In the genomic region with DNA sequence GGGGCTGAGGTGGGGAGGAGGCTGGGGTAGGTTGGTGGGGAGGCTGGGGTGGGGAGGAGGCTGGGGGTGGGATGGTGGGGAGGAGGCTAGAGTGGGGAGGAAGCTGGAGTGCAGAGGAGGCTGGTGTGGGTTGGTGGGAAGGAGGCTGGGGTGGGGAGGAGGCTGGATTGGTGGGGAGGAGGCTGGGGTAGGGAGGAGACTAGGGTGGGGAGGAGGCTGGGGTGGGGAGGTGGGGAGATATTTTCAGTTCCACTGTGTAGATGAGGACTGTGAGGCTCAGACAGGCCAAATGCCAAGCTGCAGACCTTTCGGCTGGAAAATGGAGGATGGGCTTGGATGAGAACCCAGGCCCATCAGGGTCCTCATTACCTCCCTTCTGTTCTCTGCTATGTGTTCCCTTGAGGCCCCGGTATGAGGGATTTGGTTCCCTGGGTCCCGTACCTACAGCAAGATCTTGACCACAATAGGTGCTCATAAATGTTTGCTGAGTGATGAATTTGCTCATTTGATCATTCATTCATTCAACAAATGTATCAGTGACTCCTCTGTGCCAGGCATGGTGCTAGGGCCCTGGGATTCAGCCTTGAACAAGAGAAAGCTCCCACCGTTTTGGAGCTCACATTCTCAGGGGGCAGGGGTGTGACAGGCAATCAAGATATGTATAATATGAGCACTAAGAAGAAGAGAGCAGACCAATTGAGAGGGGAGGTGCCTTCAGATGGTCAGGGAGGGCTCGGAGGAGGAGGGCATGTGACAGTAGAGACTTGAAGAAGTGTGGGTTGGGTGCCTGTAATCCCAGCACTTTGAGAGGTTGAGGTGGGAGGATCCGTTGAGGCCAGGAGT, we compare ENCODE assay signal across 12 cellular contexts. TPM values are rescaled to one million over a fixed set of nuclear protein-coding genes. Genes with fewer than 3 reads are reported as not detected.
DNase-seq lines count a peak whose midpoint lies in the region; ATAC-seq and TF ChIP-seq lines count a peak whose summit lies in the region.
"Had no signal": no experiment of that assay in that cellular context is flagged by ENCODE, and none has a peak within 500 bp of the region (broad histone marks: within the 10 kb centered on the region; RNA-seq: fewer than 3 reads in every experiment).

No MANE protein-coding gene starts in this region.

- no peak for ATAC-seq in GM18511 (IDR thresholded peaks at IDR 0.05; ENCODE audit: unreplicated experiment)

- intact Hi-C loops in cardiac septum (cut with DNase I), result no loop called here

- DNase-seq in AG20443 (ENCODE audit: low spot score), result peak; percentile 35
- peak; percentile 63 for DNase-seq in Daoy (ENCODE audit: low read depth)
- DNase-seq in NCI-H2227 (lab: John Stamatoyannopoulos, UW; ENCODE audit: unreplicated experiment), result peak; percentile 91
- peak; percentile 16 to 40 for DNase-seq in erythroblast (lab: John Stamatoyannopoulos, UW)
- DNase-seq in midbrain (lab: John Stamatoyannopoulos, UW), result no peak
- DNase-seq in COLO668 (lab: John Stamatoyannopoulos, UW; ENCODE audit: unreplicated experiment), result no peak
- no peak for DNase-seq in cardiac septum (ENCODE audit: low spot score)
- DNase-seq: activated CD4-positive, alpha-beta T cell treated with anti-CD3 and anti-CD28 coated beads, Interleukin-2, amount 50 U/mL, for 4 hours; CD8-positive, alpha-beta memory T cell; Peyer's patch had no signal

- no peak for TF ChIP-seq POLR2A in erythroblast (IDR thresholded peaks at IDR 0.05; ENCODE audit: low read length)

RNA-seq across cellular contexts. Expression of gene NOL4L, which starts 36.2 kb away (rescaled TPM):
- total RNA-seq in Daoy (2014; rRNA removed; shearing (Covaris generic)), result 11.3 and 11.8 TPM in 2 replicates
- total RNA-seq in cardiac septum, result 10.4 TPM

RNA-seq across cellular contexts. Expression of gene C20orf203, which starts 52.4 kb away (rescaled TPM):
- total RNA-seq in Daoy (2014; rRNA removed; shearing (Covaris generic)), result not detected in 2 replicates
- total RNA-seq in cardiac septum, result not detected
- total RNA-seq: CD8-positive, alpha-beta memory T cell; endothelial cell of umbilical vein; Peyer's patch had no signal

Comparison
In these comparisons a context has a peak if more than half of its experiments do, and no peak if none do; other contexts are left out.
1. DNase-seq: peak in AG20443 (single experiment), Daoy (single experiment), NCI-H2227 (single experiment) and erythroblast (2 of 2); none in midbrain (single experiment), COLO668 (single experiment) and cardiac septum (single experiment).